Comparison of ENCODE assay signal across 22 cellular contexts in the genomic region with DNA sequence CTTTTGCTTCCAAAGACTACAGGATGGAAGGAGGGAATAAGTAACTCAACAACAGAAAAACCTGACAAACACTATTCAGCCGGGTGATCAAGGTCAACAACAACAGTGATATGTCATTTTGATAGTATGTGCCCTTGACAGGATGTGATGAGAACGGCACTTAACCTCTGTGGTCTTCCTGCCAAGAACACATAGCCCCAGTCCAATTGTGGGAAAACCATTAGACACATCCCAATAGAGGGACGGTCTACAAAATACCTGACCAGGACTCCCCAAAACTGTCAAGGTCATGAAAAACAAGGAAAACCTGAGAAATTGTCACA. TPM values are rescaled to one million over a fixed set of nuclear protein-coding genes. Genes with fewer than 3 reads are reported as not detected.
"Had no signal": no experiment of that assay in that cellular context is flagged by ENCODE, and none has a peak within 500 bp of the region (broad histone marks: within the 10 kb centered on the region; RNA-seq: fewer than 3 reads in every experiment).

No MANE protein-coding gene starts in this region.

- ATAC-seq: activated CD8-positive, alpha-beta T cell treated with anti-CD3 and anti-CD28 coated beads, Interleukin-2, amount 10 ng/mL, durations not matched to agents 7 days and 5 days; naive thymus-derived CD8-positive, alpha-beta T cell had no signal

- H3K9ac ChIP-seq: parathyroid adenoma had no signal

- H3K36me3 Mint-ChIP-seq: immature natural killer cell; naive thymus-derived CD8-positive, alpha-beta T cell had no signal

- H3K27ac Mint-ChIP-seq: activated B cell treated with CpG ODN at 0.5 μM for 24 hours; activated CD8-positive, alpha-beta T cell treated with anti-CD3 and anti-CD28 coated beads, Interleukin-2, amount 10 ng/mL, durations not matched to agents 7 days and 5 days; activated naive CD4-positive, alpha-beta T cell treated with anti-CD3 and anti-CD28 coated beads for 36 hours; activated T-cell treated with anti-CD3 and anti-CD28 coated beads, Interleukin-2, amount 50 U/mL, for 24 hours; activated T-helper 2 cell treated with anti-CD3 and anti-CD28 coated beads, Interferon-gamma antibody, Interleukin-2, Interleukin-4, amounts not matched to agents 10 μg/mL and 5 μg/mL and 100 μg/mL, durations not matched to agents 14 hours and 24 hours and 36 hours; immature natural killer cell; naive thymus-derived CD8-positive, alpha-beta T cell had no signal

- H3K4me1 ChIP-seq: breast epithelium, parathyroid adenoma, sigmoid colon, spleen, uterus had no signal

- H3K4me1 Mint-ChIP-seq: activated B cell treated with CpG ODN at 0.5 μM for 24 hours; immature natural killer cell; naive thymus-derived CD8-positive, alpha-beta T cell had no signal

- H3K79me2 ChIP-seq: parathyroid adenoma had no signal

- DNase-seq: activated B cell treated with CpG ODN at 0.5 μM for 24 hours; activated CD4-positive, alpha-beta T cell treated with anti-CD3 and anti-CD28 coated beads for 48 hours; activated CD8-positive, alpha-beta T cell treated with anti-CD3 and anti-CD28 coated beads, Interleukin-2, amount 10 ng/mL, durations not matched to agents 7 days and 5 days; activated naive CD4-positive, alpha-beta T cell treated with anti-CD3 and anti-CD28 coated beads for 36 hours; activated T-cell treated with anti-CD3 and anti-CD28 coated beads, Interleukin-2, amount 50 U/mL, for 24 hours; cerebellar nuclear complex; effector CD8-positive, alpha-beta T cell; immature natural killer cell; naive thymus-derived CD8-positive, alpha-beta T cell; spleen; stimulated activated CD8-positive, alpha-beta memory T cell treated with anti-CD3 and anti-CD28 coated beads, Interleukin-4, amount 100 ng/mL, for 48 hours; stimulated activated naive CD4-positive, alpha-beta T cell; T-helper 1 cell; T-helper 9 cell had no signal

- H3K9me3 Mint-ChIP-seq: activated B cell treated with CpG ODN at 0.5 μM for 24 hours; activated naive CD4-positive, alpha-beta T cell treated with anti-CD3 and anti-CD28 coated beads for 36 hours; activated T-cell treated with anti-CD3 and anti-CD28 coated beads, Interleukin-2, amount 50 U/mL, for 24 hours; activated T-helper 2 cell treated with anti-CD3 and anti-CD28 coated beads, Interferon-gamma antibody, Interleukin-2, Interleukin-4, amounts not matched to agents 10 μg/mL and 5 μg/mL and 100 μg/mL, durations not matched to agents 14 hours and 24 hours and 36 hours; immature natural killer cell; naive thymus-derived CD8-positive, alpha-beta T cell had no signal

- H3K36me3 ChIP-seq: breast epithelium, esophagus muscularis mucosa, sigmoid colon, spleen, tibial nerve, uterus had no signal

- H2AFZ ChIP-seq: parathyroid adenoma had no signal

- H3K27me3 ChIP-seq: sigmoid colon, tibial nerve, uterus had no signal

- H3K27ac ChIP-seq: breast epithelium, esophagus muscularis mucosa, parathyroid adenoma, spleen, uterus had no signal

- H3K9me3 ChIP-seq: breast epithelium, esophagus muscularis mucosa, sigmoid colon, spleen, tibial nerve, uterus had no signal

- H3K4me3 Mint-ChIP-seq: activated B cell treated with CpG ODN at 0.5 μM for 24 hours; activated CD8-positive, alpha-beta T cell treated with anti-CD3 and anti-CD28 coated beads, Interleukin-2, amount 10 ng/mL, durations not matched to agents 7 days and 5 days; activated naive CD4-positive, alpha-beta T cell treated with anti-CD3 and anti-CD28 coated beads for 36 hours; activated T-cell treated with anti-CD3 and anti-CD28 coated beads, Interleukin-2, amount 50 U/mL, for 24 hours; immature natural killer cell; naive thymus-derived CD8-positive, alpha-beta T cell had no signal

- H3K4me3 ChIP-seq: breast epithelium, esophagus muscularis mucosa, sigmoid colon, spleen, tibial nerve, uterus had no signal

RNA-seq across cellular contexts. Expression of a gene that starts 43.1 kb away (rescaled TPM):
- total RNA-seq: activated B cell treated with CpG ODN at 0.5 μM for 24 hours; activated CD8-positive, alpha-beta T cell treated with anti-CD3 and anti-CD28 coated beads, Interleukin-2, amount 10 ng/mL, durations not matched to agents 7 days and 5 days; activated naive CD4-positive, alpha-beta T cell treated with anti-CD3 and anti-CD28 coated beads for 36 hours; activated T-helper 2 cell treated with anti-CD3 and anti-CD28 coated beads, Interferon-gamma antibody, Interleukin-2, Interleukin-4, amounts not matched to agents 10 μg/mL and 5 μg/mL and 100 μg/mL, durations not matched to agents 14 hours and 24 hours and 36 hours; mucosa of gallbladder; naive thymus-derived CD8-positive, alpha-beta T cell; spleen had no signal
